ENCODE assay signal across 15 cellular contexts in the genomic region with DNA sequence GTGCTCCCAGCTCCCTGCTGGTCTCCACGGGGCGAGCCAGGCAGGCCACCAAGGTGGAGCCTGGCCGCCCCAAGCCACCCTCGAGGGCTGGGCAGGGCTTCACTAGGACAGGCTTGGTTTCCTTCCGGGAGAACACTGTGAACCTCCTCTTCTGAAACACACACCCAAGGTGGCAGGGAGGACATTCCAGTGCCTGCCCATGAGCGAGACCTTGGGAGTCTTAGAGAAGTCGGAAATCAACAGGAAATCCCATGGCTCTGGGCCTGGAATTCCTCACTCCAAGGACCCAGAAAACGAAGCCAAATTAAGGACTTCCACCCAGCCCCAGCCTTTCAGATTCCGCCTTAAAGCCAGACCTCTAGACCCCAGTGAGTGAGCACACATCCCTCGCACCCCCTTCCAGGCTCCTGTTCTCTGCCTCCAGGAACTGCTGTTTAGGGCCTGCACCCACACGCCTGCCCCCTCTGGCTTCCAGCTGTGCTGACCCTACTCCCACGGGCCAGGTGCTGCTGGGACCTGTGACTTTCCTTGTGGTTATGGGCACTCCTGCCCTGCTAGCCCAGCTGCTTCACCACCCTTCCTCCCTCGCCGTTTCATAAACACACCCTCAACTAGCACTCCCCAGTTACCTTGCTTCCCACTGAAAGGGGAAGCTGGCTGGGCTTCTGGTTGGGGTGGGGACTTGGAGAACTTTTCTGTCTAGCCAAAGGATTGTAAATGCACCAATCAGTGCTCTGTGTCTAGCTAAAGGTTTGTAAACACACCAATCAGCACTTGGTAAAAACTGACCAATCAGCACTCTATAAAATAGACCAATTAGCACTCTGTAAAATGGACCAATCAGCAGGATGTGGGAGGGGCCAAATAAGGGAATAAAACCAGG. TPM values are rescaled to one million over a fixed set of nuclear protein-coding genes. Genes with fewer than 3 reads are reported as not detected.
DNase-seq lines count a peak whose midpoint lies in the region; ATAC-seq and TF ChIP-seq lines count a peak whose summit lies in the region.
"Had no signal": no experiment of that assay in that cellular context is flagged by ENCODE, and none has a peak within 500 bp of the region (broad histone marks: within the 10 kb centered on the region; RNA-seq: fewer than 3 reads in every experiment).

No MANE protein-coding gene starts in this region.

- peaks cover 80% of the 10 kb centered on the region for H3K4me1 ChIP-seq in rectal smooth muscle tissue (ENCODE audit: control insufficient read depth, insufficient read depth, low read length)

- H3K4me3 ChIP-seq in rectal smooth muscle tissue (ENCODE audit: low read length) (peak overlapping the region; percentile 45), lower leg skin (ENCODE audit: low read depth, poor library complexity, severe bottlenecking) (no peak overlapping the region)

- DNase-seq in GF-D8 (lab: John Stamatoyannopoulos, UW) (peak; percentile 22), UCSD-AML1 (lab: John Stamatoyannopoulos, UW; ENCODE audit: unreplicated experiment) (peak; percentile 44), left cardiac atrium (peak; percentile 82), activated gamma-delta T cell (lab: John Stamatoyannopoulos, UW) (no peak), lower leg skin (ENCODE audit: low spot score in 2 of 2) (no peak)
- DNase-seq in stimulated activated CD4-positive, alpha-beta T cell treated with anti-CD3 and anti-CD28 coated beads, Interleukin-4, amount 100 ng/mL, for 4 hours = no peak
- DNase-seq: erythroblast, NCI-H2029, PC-3, T1000 had no signal

- no peak for TF ChIP-seq POLR2A in lower leg skin (IDR thresholded peaks at IDR 0.05)

- H3K9ac ChIP-seq in rectal smooth muscle tissue (ENCODE audit: low read length) = no peak overlapping the region

- H3K27me3 ChIP-seq in rectal smooth muscle tissue (ENCODE audit: control insufficient read depth, insufficient read depth, low read length) = no peaks in the 10 kb centered on the region

- intact Hi-C loops in left cardiac atrium (cut with DNase I) = loop anchor here in 1 of 2 donors (10.0 kb wide), 1 partner anchor 145 kb away; no protein-coding TSS in a partner anchor
- intact Hi-C loops in lower leg skin (cut with DNase I; ENCODE audit: low total_unique reads) = no loop called here

- H3K27ac ChIP-seq in rectal smooth muscle tissue (ENCODE audit: low read depth, low read length) = peak overlapping the region; percentile 99

- WGBS in lower leg skin, 2 donors = 70 to 74% methylated on average over 14 of the region's 14 CpGs

- H3K36me3 ChIP-seq in rectal smooth muscle tissue (ENCODE audit: control insufficient read depth, insufficient read depth, low read length) = peaks cover 5% of the 10 kb centered on the region

- peak; percentile 16 to 52 for ATAC-seq in left cardiac atrium
- no peak for ATAC-seq in GM21360 (IDR thresholded peaks at IDR 0.05; ENCODE audit: unreplicated experiment)
- ATAC-seq: PC-3 had no signal

- TF ChIP-seq CTCF in lower leg skin (IDR thresholded peaks at IDR 0.05) = no peak

RNA-seq across cellular contexts. Expression of a gene that starts 13.7 kb away (rescaled TPM):
- total RNA-seq in left cardiac atrium = under 1 TPM in 1 of 2 donors, not detected in 1; 0.24 TPM
- under 1 TPM in 1 of 4 donors, not detected in 3; 0.88 TPM for total RNA-seq in lower leg skin
- total RNA-seq: B cell, HT1080, osteocyte had no signal

RNA-seq across cellular contexts. Expression of a gene that starts 15.7 kb away (rescaled TPM):
- total RNA-seq in left cardiac atrium = 100 to 1,000 TPM; 157 to 204 TPM
- total RNA-seq in lower leg skin = 10 to 100 TPM in 2 of 4 donors, 1 to 10 TPM in 2; 7.5 to 19.4 (median 11.4) TPM

RNA-seq across cellular contexts. Expression of a gene that starts 41.6 kb away (rescaled TPM):
- total RNA-seq in left cardiac atrium (1 to 10 TPM; 3.3 to 4.7 TPM), lower leg skin (10 to 100 TPM in 3 of 4 donors, 1 to 10 TPM in 1; 9.7 to 16.3 (median 13.7) TPM)

Comparison
In these comparisons a context has a peak if more than half of its experiments do, and no peak if none do; other contexts are left out.
1. DNase-seq: peak in GF-D8 (single experiment), UCSD-AML1 (single experiment) and left cardiac atrium (single experiment); none in activated gamma-delta T cell (single experiment), stimulated activated CD4-positive, alpha-beta T cell treated with anti-CD3 and anti-CD28 coated beads, Interleukin-4, amount 100 ng/mL, for 4 hours (0 of 2) and lower leg skin (0 of 2).
2. RNA of a gene that starts 15.7 kb away (total RNA-seq): 157 to 204 TPM in left cardiac atrium; 7.5 to 19.4 TPM in lower leg skin; every median in the first group is over 4 times any median in the second.